ENCODE assay signal across 17 cellular contexts in the genomic region with DNA sequence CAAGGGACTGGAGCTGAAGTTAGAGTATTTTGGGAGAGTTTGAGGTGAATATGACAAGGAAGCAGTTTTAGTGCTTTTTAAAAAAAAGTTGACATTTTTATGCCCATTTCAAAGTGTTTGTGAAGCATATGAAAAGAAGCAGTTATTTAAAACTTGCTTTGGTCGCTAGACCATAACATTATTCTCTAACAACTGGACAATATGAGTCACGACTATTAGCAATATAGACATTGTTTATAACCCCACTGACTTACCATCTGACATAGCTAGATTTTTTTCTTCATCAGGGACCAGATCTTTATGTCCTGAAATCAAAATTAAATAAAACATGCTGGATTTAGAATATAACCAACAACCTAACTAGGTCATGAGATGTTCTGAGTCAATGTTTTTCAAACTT.
A peak's percentile ranks its signal among the peaks of the same experiment; 100 is the strongest.
DNase-seq lines count a peak whose midpoint lies in the region; ATAC-seq and TF ChIP-seq lines count a peak whose summit lies in the region.
"Had no signal": no experiment of that assay in that cellular context is flagged by ENCODE, and none has a peak within 500 bp of the region (broad histone marks: within the 10 kb centered on the region; RNA-seq: fewer than 3 reads in every experiment).

No MANE protein-coding gene starts in this region.

- H3K4me3 ChIP-seq in fibroblast of mammary gland (ENCODE audit: control insufficient read depth, low read depth, low read length), result no peak overlapping the region
- H3K4me3 ChIP-seq: BLaER1, GM12878, HAP-1 had no signal

- DNase-seq in ELR (ENCODE audit: low read depth), result peak; percentile 12
- DNase-seq in fibroblast of mammary gland (ENCODE audit: low read depth), result peak; percentile 5
- peak; percentile 12 for DNase-seq in kidney tubule cell (ENCODE audit: low spot score)
- no peak for DNase-seq in hepatic stellate cell (ENCODE audit: low spot score)
- DNase-seq in RPMI8226, result no peak
- DNase-seq: Caco-2; CD4-positive, CD25-positive, alpha-beta regulatory T cell; CD8-positive, alpha-beta T cell; DMS153; DND-41; GDM1; GOT3; HFFc6 had no signal

- no peak for ATAC-seq in GM21576 (IDR thresholded peaks at IDR 0.05; ENCODE audit: unreplicated experiment)
- ATAC-seq: CD8-positive, alpha-beta T cell; GM12878 had no signal

- TF ChIP-seq CTCF in fibroblast of mammary gland (conservative IDR thresholded peaks at IDR 0.05; ENCODE audit: control insufficient read depth, insufficient read depth, low read depth, low read length), result no peak

Comparison
In these comparisons a context has a peak if more than half of its experiments do, and no peak if none do; other contexts are left out.
1. DNase-seq: peak in ELR (single experiment), fibroblast of mammary gland (single experiment) and kidney tubule cell (single experiment); none in hepatic stellate cell (single experiment) and RPMI8226 (single experiment).